In the genomic region with DNA sequence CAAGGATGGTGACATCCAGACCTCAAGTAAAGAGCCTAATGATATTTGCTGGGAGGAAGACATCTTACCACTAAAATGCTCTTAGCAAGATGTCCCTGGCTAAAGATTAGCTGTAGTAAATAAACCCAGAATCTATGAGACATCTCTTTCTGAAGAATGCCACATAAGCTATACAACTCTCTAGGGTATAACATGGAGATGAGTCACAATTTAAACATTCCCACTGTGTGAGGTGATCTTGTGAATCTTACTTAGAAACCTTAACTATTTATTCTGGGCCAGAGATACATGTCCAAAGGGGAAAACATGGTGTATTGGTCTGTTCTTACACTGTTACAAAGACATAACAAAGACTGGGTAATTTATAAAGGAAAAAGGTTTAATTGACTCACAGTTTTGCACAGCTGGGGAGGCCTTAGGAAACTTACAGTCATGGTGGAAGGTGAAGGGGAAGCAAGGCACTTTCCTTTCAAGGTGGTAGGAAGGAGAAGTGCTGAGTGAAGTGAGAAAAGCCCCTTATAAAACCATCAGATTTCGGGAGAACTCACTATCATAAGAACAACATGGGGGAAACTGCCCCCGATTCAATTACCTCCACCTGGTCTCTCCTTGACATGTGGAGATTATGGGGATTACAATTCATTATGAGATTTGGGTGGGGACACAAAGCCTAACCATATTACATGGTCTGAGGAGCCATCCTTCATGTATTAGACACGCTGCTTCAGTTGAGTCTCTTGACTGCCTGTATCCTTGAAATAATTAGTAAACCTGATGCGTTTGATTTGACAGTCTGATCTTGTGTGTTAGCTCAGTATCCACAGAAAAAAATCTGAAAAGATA, we compare ENCODE assay signal across 13 cellular contexts. TPM values are rescaled to one million over a fixed set of nuclear protein-coding genes. Genes with fewer than 3 reads are reported as not detected.
DNase-seq lines count a peak whose midpoint lies in the region; ATAC-seq, FAIRE-seq and TF ChIP-seq lines count a peak whose summit lies in the region.
"Had no signal": no experiment of that assay in that cellular context is flagged by ENCODE, and none has a peak within 500 bp of the region (broad histone marks: within the 10 kb centered on the region; RNA-seq: fewer than 3 reads in every experiment).

No MANE protein-coding gene starts in this region.

- no peak overlapping the region for H3K4me3 ChIP-seq in epithelial cell of esophagus (ENCODE audit: low read length)
- no peak overlapping the region for H3K4me3 ChIP-seq in skeletal muscle cell (ENCODE audit: low read depth, low read length)
- no peak overlapping the region for H3K4me3 ChIP-seq in upper lobe of right lung
- H3K4me3 ChIP-seq: heart left ventricle, ovary had no signal

- H3K9me3 ChIP-seq in upper lobe of right lung: no peaks in the 10 kb centered on the region
- H3K9me3 ChIP-seq: heart left ventricle, ovary had no signal

- no peak for TF ChIP-seq CTCF in epithelial cell of esophagus (IDR thresholded peaks at IDR 0.05; ENCODE audit: insufficient read depth, low read depth, low read length, missing control alignments)
- no peak for TF ChIP-seq CTCF in upper lobe of right lung (IDR thresholded peaks at IDR 0.05)

- H3K27ac ChIP-seq in upper lobe of right lung: no peak overlapping the region
- H3K27ac ChIP-seq: heart left ventricle, KMS-11, ovary had no signal

- peak; percentile 99 for FAIRE-seq in RCC 7860 (lab: Jason Lieb, UNC)
- FAIRE-seq: A204.1, GM18507 had no signal

- peak; percentile 86 to 90 for ATAC-seq in activated CD4-positive, CD25-positive, alpha-beta regulatory T cell treated with anti-CD3 and anti-CD28 coated beads, Interleukin-2, amount 50 U/mL, for 24 hours
- ATAC-seq in upper lobe of right lung (no peak), GM21423 (IDR thresholded peaks at IDR 0.05; ENCODE audit: unreplicated experiment) (no peak)

- H3K36me3 ChIP-seq in upper lobe of right lung: peaks cover 23% of the 10 kb centered on the region
- H3K36me3 ChIP-seq: ovary had no signal

- no peaks in the 10 kb centered on the region for H3K4me1 ChIP-seq in upper lobe of right lung

- H3K27me3 ChIP-seq in upper lobe of right lung: no peaks in the 10 kb centered on the region
- H3K27me3 ChIP-seq: heart left ventricle, ovary had no signal

- intact Hi-C loops in upper lobe of right lung (cut with DNase I): no loop called here

- DNase-seq in activated CD4-positive, CD25-positive, alpha-beta regulatory T cell treated with anti-CD3 and anti-CD28 coated beads, Interleukin-2, amount 50 U/mL, for 72 hours: no peak
- DNase-seq in RCC 7860 (ENCODE audit: low spot score): peak; percentile 98
- peak; percentile 88 for DNase-seq in epithelial cell of esophagus (ENCODE audit: low read depth)
- peak; percentile 93 for DNase-seq in skeletal muscle cell (ENCODE audit: low read depth)
- DNase-seq in upper lobe of right lung: no peak
- DNase-seq in NCI-H146 (lab: John Stamatoyannopoulos, UW): no peak
- DNase-seq: heart left ventricle, ovary had no signal

RNA-seq across cellular contexts. Expression of a gene that starts 17.1 kb away (rescaled TPM):
- 18.9 TPM for total RNA-seq in upper lobe of right lung

RNA-seq across cellular contexts. Expression of a gene that starts 22.1 kb away (rescaled TPM):
- total RNA-seq in upper lobe of right lung: not detected
- total RNA-seq: heart left ventricle had no signal

RNA-seq across cellular contexts. Expression of a gene that starts 29.1 kb away (rescaled TPM):
- total RNA-seq in upper lobe of right lung: not detected

Comparison
In these comparisons a context has a peak if more than half of its experiments do, and no peak if none do; other contexts are left out.
1. ATAC-seq: peak in activated CD4-positive, CD25-positive, alpha-beta regulatory T cell treated with anti-CD3 and anti-CD28 coated beads, Interleukin-2, amount 50 U/mL, for 24 hours (2 of 2); none in upper lobe of right lung (single experiment) and GM21423 (single experiment).
2. DNase-seq: peak in RCC 7860 (single experiment), epithelial cell of esophagus (single experiment) and skeletal muscle cell (single experiment); none in activated CD4-positive, CD25-positive, alpha-beta regulatory T cell treated with anti-CD3 and anti-CD28 coated beads, Interleukin-2, amount 50 U/mL, for 72 hours (single experiment), upper lobe of right lung (single experiment) and NCI-H146 (single experiment).